Comparison of ENCODE assay signal across 12 cellular contexts in genomic region chr14:33943081-33943480, GRCh38. TPM values are rescaled to one million over a fixed set of nuclear protein-coding genes. Genes with fewer than 3 reads are reported as not detected.
DNase-seq lines count a peak whose midpoint lies in the region; ATAC-seq and TF ChIP-seq lines count a peak whose summit lies in the region.
"Had no signal": no experiment of that assay in that cellular context is flagged by ENCODE, and none has a peak within 500 bp of the region (broad histone marks: within the 10 kb centered on the region; RNA-seq: fewer than 3 reads in every experiment).

No MANE protein-coding gene starts in this region.

- peaks cover 98% of the 10 kb centered on the region for H3K4me1 ChIP-seq in left ventricle myocardium inferior

- H3K27ac ChIP-seq in left ventricle myocardium inferior (replicated peaks) = peak overlapping the region; percentile 27

- intact Hi-C loops in left ventricle myocardium inferior (cut with micrococcal nuclease) = loop anchor here (10.0 kb wide), 1 partner anchor 112 kb away; no protein-coding TSS in a partner anchor
- intact Hi-C loops in cardiac septum (cut with DNase I) = no loop called here

- no peaks in the 10 kb centered on the region for H3K36me3 ChIP-seq in left ventricle myocardium inferior

- H3K9me3 ChIP-seq in left ventricle myocardium inferior (replicated peaks) = no peaks in the 10 kb centered on the region

- no peak for ATAC-seq in GM18517 (IDR thresholded peaks at IDR 0.05; ENCODE audit: unreplicated experiment)
- no peak for ATAC-seq in GM18502 (IDR thresholded peaks at IDR 0.05; ENCODE audit: poor library complexity, unreplicated experiment)
- ATAC-seq: naive thymus-derived CD4-positive, alpha-beta T cell had no signal

- no peaks in the 10 kb centered on the region for H3K27me3 ChIP-seq in left ventricle myocardium inferior (ENCODE audit: low read depth)

- TF ChIP-seq CTCF in left ventricle myocardium inferior (IDR thresholded peaks at IDR 0.05; ENCODE audit: borderline replicate concordance) = no peak

- DNase-seq in left ventricle myocardium inferior (no peak), cardiac septum (ENCODE audit: low spot score) (no peak), NCI-H526 (lab: John Stamatoyannopoulos, UW) (peak; percentile 68 to 70), hypothalamus (lab: John Stamatoyannopoulos, UW) (peak in 26 of 51 donors; percentile 12 to 71 (median 34)), NK-92 (lab: John Stamatoyannopoulos, UW; ENCODE audit: unreplicated experiment) (no peak)
- no peak for DNase-seq in stimulated activated CD4-positive, alpha-beta T cell treated with anti-CD3 and anti-CD28 coated beads, Interleukin-2, amount 100 ng/mL, for 48 hours
- DNase-seq: activated T-cell treated with anti-CD3 and anti-CD28 coated beads for 4 hours; naive thymus-derived CD4-positive, alpha-beta T cell; stimulated activated CD4-positive, alpha-beta T cell treated with anti-CD3 and anti-CD28 coated beads, Interleukin-4, amount 100 ng/mL, for 24 hours; T-helper 1 cell had no signal

- H3K4me3 ChIP-seq in left ventricle myocardium inferior = no peak overlapping the region

RNA-seq across cellular contexts. Expression of gene EGLN3, which starts 7.8 kb away (rescaled TPM):
- total RNA-seq in left ventricle myocardium inferior = 153 TPM
- total RNA-seq in cardiac septum = 326 TPM

Comparison
In these comparisons a context has a peak if more than half of its experiments do, and no peak if none do; other contexts are left out.
1. DNase-seq: peak in NCI-H526 (2 of 2) and hypothalamus (26 of 51); none in left ventricle myocardium inferior (single experiment), cardiac septum (single experiment), stimulated activated CD4-positive, alpha-beta T cell treated with anti-CD3 and anti-CD28 coated beads, Interleukin-2, amount 100 ng/mL, for 48 hours (0 of 2) and NK-92 (single experiment).